In the genomic region with DNA sequence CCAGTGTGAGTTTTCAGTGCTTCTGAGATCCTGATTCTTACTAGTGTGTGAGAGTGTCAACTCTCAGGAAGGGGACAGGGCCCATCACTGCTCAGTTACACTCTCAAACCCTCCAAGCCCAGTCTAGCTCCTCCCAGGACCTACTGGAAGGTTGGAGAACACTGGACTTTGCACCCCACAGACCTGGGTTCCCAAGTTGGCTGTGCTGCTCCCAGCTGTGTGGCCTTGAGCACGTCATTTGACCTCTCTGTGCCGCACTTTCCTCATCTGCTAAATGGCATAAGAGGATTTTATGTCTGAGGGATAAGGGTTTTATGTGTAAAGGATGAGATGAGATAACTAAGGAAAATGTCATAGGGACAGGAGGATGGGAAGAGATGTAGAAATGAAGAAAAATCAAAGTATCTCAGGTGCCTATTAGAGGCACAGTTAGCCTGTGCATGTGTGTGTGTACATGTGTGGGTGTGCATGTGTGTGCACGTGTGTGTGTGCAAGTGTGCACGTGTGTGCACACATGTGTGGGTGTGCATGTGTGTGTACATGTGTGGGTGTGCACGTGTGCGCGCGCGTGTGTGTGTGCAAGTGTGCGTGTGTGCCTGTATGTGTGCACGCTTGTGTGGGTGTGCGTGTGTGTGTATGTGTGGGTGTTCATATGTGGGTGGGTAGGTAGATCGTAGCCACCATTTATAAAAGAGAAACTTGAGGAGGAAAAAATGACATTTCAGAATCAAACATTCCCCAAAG, we compare ENCODE assay signal across 6 cellular contexts.
DNase-seq lines count a peak whose midpoint lies in the region; ATAC-seq, FAIRE-seq and TF ChIP-seq lines count a peak whose summit lies in the region.
"Not testable (repeated sequence)": the region's sequence is repeated elsewhere in the genome, so short reads cannot be mapped to it uniquely, and the experiment has no call there.

No MANE protein-coding gene starts in this region.

- not testable (repeated sequence) for H2BK12ac ChIP-seq in neuronal stem cell (ENCODE audit: low read length)

- H3K9ac ChIP-seq in neuronal stem cell (ENCODE audit: low read depth, low read length, poor library complexity), result not testable (repeated sequence)

- not testable (repeated sequence) for H3K4me3 ChIP-seq in bronchial epithelial cell (ENCODE audit: low read depth, low read length)
- peak overlapping the region in 1 of 2 donors; percentile 51 for H3K4me3 ChIP-seq in neuronal stem cell (ENCODE audit: low read length in 2 of 2)

- not testable (repeated sequence) for ATAC-seq in activated CD8-positive, alpha-beta memory T cell treated with anti-CD3 and anti-CD28 coated beads, Interleukin-2, amount 10 ng/mL, durations not matched to agents 7 days and 5 days; activated naive CD4-positive, alpha-beta T cell treated with anti-CD3 and anti-CD28 coated beads, Interleukin-2, amount 50 U/mL, for 72 hours
- ATAC-seq in left colon, result peak; percentile 36

- not testable (repeated sequence) for DNase-seq in HTR-8/SVneo (ENCODE audit: insufficient read length, low spot score); activated CD8-positive, alpha-beta memory T cell treated with anti-CD3 and anti-CD28 coated beads, Interleukin-2, amount 10 ng/mL, durations not matched to agents 7 days and 5 days; activated naive CD4-positive, alpha-beta T cell treated with anti-CD3 and anti-CD28 coated beads, Interleukin-2, amount 50 U/mL, for 72 hours (ENCODE audit: low spot score in 2 of 2); bronchial epithelial cell (ENCODE audit: low read depth); left colon; neuronal stem cell (ENCODE audit: low spot score)

- not testable (repeated sequence) for H2BK120ac ChIP-seq in neuronal stem cell (ENCODE audit: low read depth, low read length)

- H3K27me3 ChIP-seq in bronchial epithelial cell (ENCODE audit: control insufficient read depth, insufficient read depth, low read length); neuronal stem cell (ENCODE audit: control insufficient read depth in 3 of 3, insufficient read depth in 3 of 3, low read depth in 1 of 3, low read length in 3 of 3): not testable (repeated sequence)

- not testable (repeated sequence) for H3K4me1 ChIP-seq in neuronal stem cell (ENCODE audit: control insufficient read depth in 2 of 2, insufficient read depth in 1 of 2, low read depth in 1 of 2, low read length in 2 of 2)

- not testable (repeated sequence) for H4K8ac ChIP-seq in neuronal stem cell (ENCODE audit: low read depth, low read length)

- not testable (repeated sequence) for H3K79me1 ChIP-seq in neuronal stem cell (ENCODE audit: low read depth, low read length)

- WGBS in neuronal stem cell (ENCODE audit: extremely low coverage in 2 of 2, insufficient read length in 2 of 2, insufficient replicate concordance in 1 of 2), 2 donors, result no CpG with 5 or more reads among the region's 13 CpGs

- FAIRE-seq in HTR-8/SVneo (lab: Jason Lieb, UNC) (peak; percentile 26), bronchial epithelial cell (lab: Jason Lieb, UNC) (peak; percentile 90)

- H3K27me3 Mint-ChIP-seq in activated CD8-positive, alpha-beta memory T cell treated with anti-CD3 and anti-CD28 coated beads, Interleukin-2, amount 10 ng/mL, durations not matched to agents 7 days and 5 days, result not testable (repeated sequence)

- intact Hi-C loops in left colon (cut with DNase I, micrococcal nuclease), result not testable (repeated sequence)

- H3K4me1 Mint-ChIP-seq in activated CD8-positive, alpha-beta memory T cell treated with anti-CD3 and anti-CD28 coated beads, Interleukin-2, amount 10 ng/mL, durations not matched to agents 7 days and 5 days, result peaks cover 25% of the 10 kb centered on the region

- not testable (repeated sequence) for TF ChIP-seq CTCF in bronchial epithelial cell (IDR thresholded peaks at IDR 0.05; ENCODE audit: insufficient read depth, low read length, severe bottlenecking)

- not testable (repeated sequence) for H3K4ac ChIP-seq in neuronal stem cell (ENCODE audit: low read length)

- H3K9me3 Mint-ChIP-seq in activated CD8-positive, alpha-beta memory T cell treated with anti-CD3 and anti-CD28 coated beads, Interleukin-2, amount 10 ng/mL, durations not matched to agents 7 days and 5 days (ENCODE audit: low read depth); activated naive CD4-positive, alpha-beta T cell treated with anti-CD3 and anti-CD28 coated beads, Interleukin-2, amount 50 U/mL, for 72 hours: not testable (repeated sequence)

- H2AK5ac ChIP-seq in neuronal stem cell (ENCODE audit: low read depth, low read length), result not testable (repeated sequence)

- H2BK5ac ChIP-seq in neuronal stem cell (ENCODE audit: low read length), result not testable (repeated sequence)

- peaks cover 43% of the 10 kb centered on the region for H3K36me3 Mint-ChIP-seq in activated CD8-positive, alpha-beta memory T cell treated with anti-CD3 and anti-CD28 coated beads, Interleukin-2, amount 10 ng/mL, durations not matched to agents 7 days and 5 days
- H3K36me3 Mint-ChIP-seq in activated naive CD4-positive, alpha-beta T cell treated with anti-CD3 and anti-CD28 coated beads, Interleukin-2, amount 50 U/mL, for 72 hours, result peaks cover 15 to 32% of the 10 kb centered on the region in 2 donors

- H2AFZ ChIP-seq in neuronal stem cell (ENCODE audit: low read length), result not testable (repeated sequence)

- CTCF ChIA-PET in activated CD8-positive, alpha-beta memory T cell treated with anti-CD3 and anti-CD28 coated beads, Interleukin-2, amount 10 ng/mL, durations not matched to agents 7 days and 5 days (lab: Charles Lee), result not testable (repeated sequence)

- H3K14ac ChIP-seq in neuronal stem cell (ENCODE audit: low read length), result peak overlapping the region; percentile 89

- H3K27ac Mint-ChIP-seq in activated CD8-positive, alpha-beta memory T cell treated with anti-CD3 and anti-CD28 coated beads, Interleukin-2, amount 10 ng/mL, durations not matched to agents 7 days and 5 days, result peak overlapping the region; percentile 0
- peak overlapping the region; percentile 12 to 36 for H3K27ac Mint-ChIP-seq in activated naive CD4-positive, alpha-beta T cell treated with anti-CD3 and anti-CD28 coated beads, Interleukin-2, amount 50 U/mL, for 72 hours

- peaks cover 18% of the 10 kb centered on the region for H3K36me3 ChIP-seq in bronchial epithelial cell (ENCODE audit: control insufficient read depth, insufficient read depth, low read length)
- H3K36me3 ChIP-seq in neuronal stem cell (replicated peaks in 1 of 2; ENCODE audit: control insufficient read depth in 2 of 2, insufficient read depth in 2 of 2, low read length in 2 of 2), result peaks cover 22 to 69% of the 10 kb centered on the region in 2 donors

- not testable (repeated sequence) for H2BK15ac ChIP-seq in neuronal stem cell (ENCODE audit: low read length)

- not testable (repeated sequence) for H3K4me3 Mint-ChIP-seq in activated CD8-positive, alpha-beta memory T cell treated with anti-CD3 and anti-CD28 coated beads, Interleukin-2, amount 10 ng/mL, durations not matched to agents 7 days and 5 days

- H3K23ac ChIP-seq in neuronal stem cell (ENCODE audit: low read depth, low read length, poor library complexity), result not testable (repeated sequence)

- not testable (repeated sequence) for H4K91ac ChIP-seq in neuronal stem cell (ENCODE audit: low read depth, low read length, poor library complexity)

- not testable (repeated sequence) for H3K9me3 ChIP-seq in neuronal stem cell (replicated peaks in 1 of 2; ENCODE audit: control insufficient read depth in 2 of 2, insufficient read depth in 1 of 2, low read depth in 1 of 2, low read length in 2 of 2)

- H3K18ac ChIP-seq in neuronal stem cell (ENCODE audit: low read length), result not testable (repeated sequence)

- peak overlapping the region; percentile 5 for H3K27ac ChIP-seq in neuronal stem cell (replicated peaks; ENCODE audit: low read length)

- not testable (repeated sequence) for H3K4me2 ChIP-seq in neuronal stem cell (ENCODE audit: insufficient read depth, low read length, poor library complexity, severe bottlenecking)
